ENCODE assay signal across 17 cellular contexts in genomic region chr4:3501825-3502425, GRCh38. TPM values are rescaled to one million over a fixed set of nuclear protein-coding genes. Genes with fewer than 3 reads are reported as not detected.
"Had no signal": no experiment of that assay in that cellular context is flagged by ENCODE, and none has a peak within 500 bp of the region (broad histone marks: within the 10 kb centered on the region; RNA-seq: fewer than 3 reads in every experiment).

No MANE protein-coding gene starts in this region.

- H3K4me1 ChIP-seq: suprapubic skin, thyroid gland had no signal

- H3K4me3 ChIP-seq: dorsolateral prefrontal cortex, smooth muscle cell, suprapubic skin, thyroid gland had no signal

- ATAC-seq: esophagus mucosa; naive thymus-derived CD4-positive, alpha-beta T cell; stimulated activated naive CD8-positive, alpha-beta T cell treated with anti-CD3 and anti-CD28 coated beads, Interleukin-15, Interleukin-2, amounts not matched to agents 100 U/mL and 50 U/mL, for 24 hours had no signal

- H3K27ac Mint-ChIP-seq: immature natural killer cell, type B pancreatic cell had no signal

- H3K9me3 Mint-ChIP-seq: type B pancreatic cell had no signal

- H3K27me3 Mint-ChIP-seq: type B pancreatic cell had no signal

- H3K4me3 Mint-ChIP-seq: immature natural killer cell; naive thymus-derived CD4-positive, alpha-beta T cell; type B pancreatic cell had no signal

- H3K27me3 ChIP-seq: dorsolateral prefrontal cortex, thyroid gland had no signal

- H3K27ac ChIP-seq: dorsolateral prefrontal cortex, suprapubic skin, thyroid gland had no signal

- DNase-seq: cortex of kidney; dorsolateral prefrontal cortex; effector CD8-positive, alpha-beta T cell; immature natural killer cell; mesendoderm; naive thymus-derived CD4-positive, alpha-beta T cell; posterior cingulate gyrus; stimulated activated CD4-positive, alpha-beta T cell treated with anti-CD3 and anti-CD28 coated beads, Interleukin-2, amount 100 ng/mL, for 48 hours; stimulated activated naive CD8-positive, alpha-beta T cell treated with anti-CD3 and anti-CD28 coated beads, Interleukin-15, Interleukin-2, amounts not matched to agents 100 U/mL and 50 U/mL, for 24 hours had no signal

- H3K36me3 Mint-ChIP-seq: type B pancreatic cell had no signal

- H3K4me2 ChIP-seq: smooth muscle cell had no signal

- H3K9me3 ChIP-seq: suprapubic skin, thyroid gland had no signal

RNA-seq across cellular contexts. Expression of gene DOK7, which starts 38.8 kb away (rescaled TPM):
- total RNA-seq: lung microvascular endothelial cell; naive thymus-derived CD4-positive, alpha-beta T cell; osteocyte; smooth muscle cell had no signal
- polyA plus RNA-seq: fibroblast of lung; naive thymus-derived CD4-positive, alpha-beta T cell; smooth muscle cell had no signal
